ENCODE assay signal across 16 cellular contexts in genomic region chr18:25353080-25353479, GRCh38. TPM values are rescaled to one million over a fixed set of nuclear protein-coding genes. Genes with fewer than 3 reads are reported as not detected.
A peak's percentile ranks its signal among the peaks of the same experiment; 100 is the strongest.
DNase-seq lines count a peak whose midpoint lies in the region; ATAC-seq, FAIRE-seq and TF ChIP-seq lines count a peak whose summit lies in the region.
"Had no signal": no experiment of that assay in that cellular context is flagged by ENCODE, and none has a peak within 500 bp of the region (broad histone marks: within the 10 kb centered on the region; RNA-seq: fewer than 3 reads in every experiment).

No MANE protein-coding gene starts in this region.

- H3K9me3 Mint-ChIP-seq in activated naive CD4-positive, alpha-beta T cell treated with anti-CD3 and anti-CD28 coated beads, Interleukin-2, amount 10 ng/mL, durations not matched to agents 7 days and 5 days, result no peaks in the 10 kb centered on the region

- H3K27me3 Mint-ChIP-seq in activated naive CD4-positive, alpha-beta T cell treated with anti-CD3 and anti-CD28 coated beads, Interleukin-2, amount 10 ng/mL, durations not matched to agents 7 days and 5 days, result peaks cover 51% of the 10 kb centered on the region

- intact Hi-C loops in spleen (cut with DNase I; ENCODE audit: low total_unique reads), result no loop called here

- FAIRE-seq in H54 (lab: Jason Lieb, UNC), result no peak

- peak overlapping the region; percentile 3 for H3K4me3 Mint-ChIP-seq in activated naive CD4-positive, alpha-beta T cell treated with anti-CD3 and anti-CD28 coated beads, Interleukin-2, amount 10 ng/mL, durations not matched to agents 7 days and 5 days

- TF ChIP-seq CTCF in WI38 (IDR thresholded peaks at IDR 0.05; ENCODE audit: low read depth, low read length) (no peak), spleen (IDR thresholded peaks at IDR 0.05 in 8 of 11, conservative IDR thresholded peaks at IDR 0.05 in 3 of 11) (no peak)

- TF ChIP-seq POLR2A in spleen (IDR thresholded peaks at IDR 0.05), result no peak
- TF ChIP-seq POLR2A in H54 (IDR thresholded peaks at IDR 0.05; ENCODE audit: low read depth, low read length), result no peak

- no peak overlapping the region for H3K27ac Mint-ChIP-seq in activated naive CD4-positive, alpha-beta T cell treated with anti-CD3 and anti-CD28 coated beads, Interleukin-2, amount 10 ng/mL, durations not matched to agents 7 days and 5 days
- H3K27ac Mint-ChIP-seq: memory B cell had no signal

- CTCF ChIA-PET in activated naive CD4-positive, alpha-beta T cell treated with anti-CD3 and anti-CD28 coated beads, Interleukin-2, amount 10 ng/mL, durations not matched to agents 7 days and 5 days (lab: Charles Lee), result no interaction called here

- H3K27me3 ChIP-seq in iPS-20b (ENCODE audit: insufficient read depth, low read length) (peaks cover 43% of the 10 kb centered on the region), spleen (replicated peaks in 1 of 7) (peaks cover 0 to 65% (median 36%) of the 10 kb centered on the region in 7 donors)

- WGBS in spleen, 5 donors, result 17 to 30% (median 19%) methylated on average over 4 of the region's 4 CpGs

- H3K9me3 ChIP-seq in iPS-20b (ENCODE audit: insufficient read depth, low read depth, low read length) (no peaks in the 10 kb centered on the region), spleen (peaks cover 0 to 3% (median 0%) of the 10 kb centered on the region in 8 donors)
- H3K9me3 ChIP-seq: tibial artery had no signal

- no peak for ATAC-seq in HG03457 (IDR thresholded peaks at IDR 0.05; ENCODE audit: unreplicated experiment)

- H3K36me3 ChIP-seq in iPS-20b (ENCODE audit: insufficient read depth, low read depth, low read length) (no peaks in the 10 kb centered on the region), spleen (no peaks in the 10 kb centered on the region)
- H3K36me3 ChIP-seq: tibial artery had no signal

- peaks cover 14% of the 10 kb centered on the region for H3K4me1 Mint-ChIP-seq in activated naive CD4-positive, alpha-beta T cell treated with anti-CD3 and anti-CD28 coated beads, Interleukin-2, amount 10 ng/mL, durations not matched to agents 7 days and 5 days

- peak overlapping the region; percentile 73; the same call in 1 of the 2 replicates for H3K9ac ChIP-seq in iPS-20b (ENCODE audit: low read depth, low read length)

- H3K27ac ChIP-seq in iPS-20b (ENCODE audit: low read length) (no peak overlapping the region), spleen (peak overlapping the region in 5 of 8 donors; percentile 63 to 74 (median 72))
- H3K27ac ChIP-seq: epithelial cell of prostate had no signal

- peaks cover 4% of the 10 kb centered on the region for H3K36me3 Mint-ChIP-seq in activated naive CD4-positive, alpha-beta T cell treated with anti-CD3 and anti-CD28 coated beads, Interleukin-2, amount 10 ng/mL, durations not matched to agents 7 days and 5 days

- DNase-seq in activated naive CD4-positive, alpha-beta T cell treated with anti-CD3 and anti-CD28 coated beads, Interleukin-2, amount 10 ng/mL, durations not matched to agents 7 days and 5 days, result no peak
- DNase-seq in activated naive CD4-positive, alpha-beta T cell treated with Interleukin-2 at 50 U/mL for 16 hours, result no peak
- DNase-seq in spleen (no peak), amniotic stem cell (lab: John Stamatoyannopoulos, UW) (no peak), H54 (ENCODE audit: insufficient read length, low spot score) (no peak)
- DNase-seq: ACHN; activated CD8-positive, alpha-beta memory T cell treated with anti-CD3 and anti-CD28 coated beads, Interleukin-2, amount 50 U/mL, for 48 hours; DMS 273 treated with DMSO at 0.1 percent for 48 hours; NCI-H748 treated with DMSO at 0.1 percent for 48 hours; SHP77 treated with DMSO at 0.1 percent for 48 hours; tibial artery had no signal

- H3K4me3 ChIP-seq in WI38 (ENCODE audit: low read depth, low read length) (peak overlapping the region; percentile 61), iPS-20b (ENCODE audit: low read length) (peak overlapping the region; percentile 79; the same call in 1 of the 2 replicates), spleen (peak overlapping the region in 6 of 8 donors; percentile 3 to 79 (median 43))

- H3K4me1 ChIP-seq in iPS-20b (ENCODE audit: insufficient read depth, low read length) (peaks cover 8% of the 10 kb centered on the region; the same call in 1 of the 2 replicates), spleen (peaks cover 5 to 40% (median 24%) of the 10 kb centered on the region in 6 donors)

RNA-seq across cellular contexts. Expression of gene ZNF521, which starts 1.1 kb away (rescaled TPM):
- 100 to 1,000 TPM in 4 of 7 donors, 10 to 100 TPM in 3; 55.6 to 136 (median 104) TPM for total RNA-seq in spleen
- 1 to 10 TPM; 2.9 to 8.0 (median 3.3) TPM for polyA plus RNA-seq in spleen
